ENCODE assay signal across 8 cellular contexts in genomic region chr9:111481885-111482636, GRCh38. TPM values are rescaled to one million over a fixed set of nuclear protein-coding genes. Genes with fewer than 3 reads are reported as not detected.
DNase-seq lines count a peak whose midpoint lies in the region; ATAC-seq, FAIRE-seq and TF ChIP-seq lines count a peak whose summit lies in the region.

No MANE protein-coding gene starts in this region.

- TF ChIP-seq POLR2A in NB4 (IDR thresholded peaks at IDR 0.05; ENCODE audit: extremely low read depth, insufficient read length) = no peak
- TF ChIP-seq POLR2A in GM12892 (IDR thresholded peaks at IDR 0.05; ENCODE audit: low read depth, low read length) = no peak

- H3K4me1 Mint-ChIP-seq in activated naive CD8-positive, alpha-beta T cell treated with anti-CD3 and anti-CD28 coated beads, Interleukin-2, amount 10 ng/mL, durations not matched to agents 7 days and 5 days = peaks cover 28% of the 10 kb centered on the region

- DNase-seq in EL = peak; percentile 66
- DNase-seq in NB4 (ENCODE audit: low read depth) = peak; percentile 46
- no peak for DNase-seq in activated naive CD8-positive, alpha-beta T cell treated with anti-CD3 and anti-CD28 coated beads, Interleukin-2, amount 10 ng/mL, durations not matched to agents 7 days and 5 days
- DNase-seq in inferior parietal cortex (ENCODE audit: extremely low spot score) = peak; percentile 22
- DNase-seq in superior temporal gyrus (ENCODE audit: extremely low spot score) = peak; percentile 36
- DNase-seq in GM12892 (ENCODE audit: insufficient read length) = no peak

- peaks cover 3% of the 10 kb centered on the region for H3K27me3 Mint-ChIP-seq in activated naive CD8-positive, alpha-beta T cell treated with anti-CD3 and anti-CD28 coated beads, Interleukin-2, amount 10 ng/mL, durations not matched to agents 7 days and 5 days

- no peaks in the 10 kb centered on the region for H3K9me3 Mint-ChIP-seq in activated naive CD8-positive, alpha-beta T cell treated with anti-CD3 and anti-CD28 coated beads, Interleukin-2, amount 10 ng/mL, durations not matched to agents 7 days and 5 days

- peaks cover 15% of the 10 kb centered on the region for H3K36me3 Mint-ChIP-seq in activated naive CD8-positive, alpha-beta T cell treated with anti-CD3 and anti-CD28 coated beads, Interleukin-2, amount 10 ng/mL, durations not matched to agents 7 days and 5 days

- H3K4me3 Mint-ChIP-seq in activated naive CD8-positive, alpha-beta T cell treated with anti-CD3 and anti-CD28 coated beads, Interleukin-2, amount 10 ng/mL, durations not matched to agents 7 days and 5 days = peak overlapping the region; percentile 89

- FAIRE-seq in GM12892 (lab: Jason Lieb, UNC) = no peak

- TF ChIP-seq CTCF in NB4 (IDR thresholded peaks at IDR 0.05; ENCODE audit: low read depth, low read length) = no peak

- H3K27ac Mint-ChIP-seq in activated naive CD8-positive, alpha-beta T cell treated with anti-CD3 and anti-CD28 coated beads, Interleukin-2, amount 10 ng/mL, durations not matched to agents 7 days and 5 days = peak overlapping the region; percentile 84

- ATAC-seq in activated naive CD8-positive, alpha-beta T cell treated with anti-CD3 and anti-CD28 coated beads, Interleukin-2, amount 10 ng/mL, durations not matched to agents 7 days and 5 days (ENCODE audit: low read depth) = no peak
- ATAC-seq in HG02973 (IDR thresholded peaks at IDR 0.05; ENCODE audit: unreplicated experiment) (no peak), HG02642 (IDR thresholded peaks at IDR 0.05; ENCODE audit: poor library complexity, unreplicated experiment) (no peak)

- H3K4me3 ChIP-seq in NB4 (ENCODE audit: low read depth, low read length) = peak overlapping the region; percentile 80

- POLR2A ChIA-PET in activated naive CD8-positive, alpha-beta T cell treated with anti-CD3 and anti-CD28 coated beads, Interleukin-2, amount 10 ng/mL, durations not matched to agents 7 days and 5 days (lab: Charles Lee) = interaction anchor here (0.6 to 1.8 kb wide), 3 partner anchors 44 to 149 kb away, joined by 5 to 8 read pairs (median 6); partner anchors contain the start of gene DNAJC25

RNA-seq across cellular contexts. Expression of gene ECPAS, which starts 2.1 kb away (rescaled TPM):
- total RNA-seq in activated naive CD8-positive, alpha-beta T cell treated with anti-CD3 and anti-CD28 coated beads, Interleukin-2, amount 10 ng/mL, durations not matched to agents 7 days and 5 days = 10 to 100 TPM; 67.7 to 71.1 TPM
- 45.4 TPM for polyA plus RNA-seq in GM12892 (2012; ENCODE audit: missing spikeins)

RNA-seq across cellular contexts. Expression of gene ZNF483, which starts 42.9 kb away (rescaled TPM):
- 1 to 10 TPM; 7.0 to 7.8 TPM for total RNA-seq in activated naive CD8-positive, alpha-beta T cell treated with anti-CD3 and anti-CD28 coated beads, Interleukin-2, amount 10 ng/mL, durations not matched to agents 7 days and 5 days
- 0.36 TPM for polyA plus RNA-seq in GM12892 (2012; ENCODE audit: missing spikeins)

Comparison
In these comparisons a context has a peak if more than half of its experiments do, and no peak if none do; other contexts are left out.
1. DNase-seq: peak in EL (single experiment), NB4 (single experiment), inferior parietal cortex (single experiment) and superior temporal gyrus (single experiment); none in activated naive CD8-positive, alpha-beta T cell treated with anti-CD3 and anti-CD28 coated beads, Interleukin-2, amount 10 ng/mL, durations not matched to agents 7 days and 5 days (single experiment) and GM12892 (single experiment).